Comparison of ENCODE assay signal across 8 cellular contexts in genomic region chr6:132161283-132161682, GRCh38.
DNase-seq lines count a peak whose midpoint lies in the region; ATAC-seq and TF ChIP-seq lines count a peak whose summit lies in the region.

No MANE protein-coding gene starts in this region.

- CTCF ChIA-PET in GM10248 (lab: Yijun Ruan, JAX) = interaction anchor here (0.8 to 1.0 kb wide), 2 partner anchors 54 to 236 kb away, joined by 3 read pairs; no protein-coding TSS in a partner anchor
- CTCF ChIA-PET in activated CD4-positive, alpha-beta memory T cell treated with anti-CD3 and anti-CD28 coated beads, Interleukin-2, amount 10 ng/mL, durations not matched to agents 7 days and 5 days (lab: Charles Lee) = no interaction called here

- H3K9me3 Mint-ChIP-seq in activated CD4-positive, alpha-beta memory T cell treated with anti-CD3 and anti-CD28 coated beads, Interleukin-2, amount 10 ng/mL, durations not matched to agents 7 days and 5 days = no peaks in the 10 kb centered on the region

- POLR2A ChIA-PET in GM10248 (lab: Yijun Ruan, JAX) = no interaction called here
- POLR2A ChIA-PET in activated CD4-positive, alpha-beta memory T cell treated with anti-CD3 and anti-CD28 coated beads, Interleukin-2, amount 10 ng/mL, durations not matched to agents 7 days and 5 days (lab: Charles Lee) = no interaction called here

- H3K27ac Mint-ChIP-seq in activated CD4-positive, alpha-beta memory T cell treated with anti-CD3 and anti-CD28 coated beads, Interleukin-2, amount 10 ng/mL, durations not matched to agents 7 days and 5 days = no peak overlapping the region

- no peaks in the 10 kb centered on the region for H3K4me1 Mint-ChIP-seq in activated CD4-positive, alpha-beta memory T cell treated with anti-CD3 and anti-CD28 coated beads, Interleukin-2, amount 10 ng/mL, durations not matched to agents 7 days and 5 days

- DNase-seq in GM10248 (ENCODE audit: extremely low spot score) = no peak
- peak; percentile 64 for DNase-seq in OCI-M1 (lab: John Stamatoyannopoulos, UW)
- DNase-seq in foreskin melanocyte = peak; percentile 51
- DNase-seq in renal cortical epithelial cell (ENCODE audit: low read depth) = peak; percentile 62
- DNase-seq in activated effector memory CD4-positive, alpha-beta T cell treated with Interleukin-2 at 50 U/mL for 16 hours = no peak
- DNase-seq in activated CD4-positive, alpha-beta memory T cell treated with anti-CD3 and anti-CD28 coated beads, Interleukin-2, amount 10 ng/mL, durations not matched to agents 7 days and 5 days = no peak

- H3K27me3 Mint-ChIP-seq in activated CD4-positive, alpha-beta memory T cell treated with anti-CD3 and anti-CD28 coated beads, Interleukin-2, amount 10 ng/mL, durations not matched to agents 7 days and 5 days = no peaks in the 10 kb centered on the region

- peak; percentile 57 for TF ChIP-seq CTCF in GM10248 (IDR thresholded peaks at IDR 0.05; ENCODE audit: control extremely low read depth, extremely low read depth, low read depth, missing control alignments)

- no peak for ATAC-seq in HG03521 (IDR thresholded peaks at IDR 0.05; ENCODE audit: unreplicated experiment)
- ATAC-seq in HG03108 (IDR thresholded peaks at IDR 0.05; ENCODE audit: unreplicated experiment) = no peak

- no peaks in the 10 kb centered on the region for H3K36me3 Mint-ChIP-seq in activated CD4-positive, alpha-beta memory T cell treated with anti-CD3 and anti-CD28 coated beads, Interleukin-2, amount 10 ng/mL, durations not matched to agents 7 days and 5 days (ENCODE audit: low read depth)

- H3K4me3 Mint-ChIP-seq in activated CD4-positive, alpha-beta memory T cell treated with anti-CD3 and anti-CD28 coated beads, Interleukin-2, amount 10 ng/mL, durations not matched to agents 7 days and 5 days = no peak overlapping the region

Comparison
In these comparisons a context has a peak if more than half of its experiments do, and no peak if none do; other contexts are left out.
1. DNase-seq: peak in OCI-M1 (single experiment), foreskin melanocyte (single experiment) and renal cortical epithelial cell (single experiment); none in GM10248 (single experiment), activated effector memory CD4-positive, alpha-beta T cell treated with Interleukin-2 at 50 U/mL for 16 hours (single experiment) and activated CD4-positive, alpha-beta memory T cell treated with anti-CD3 and anti-CD28 coated beads, Interleukin-2, amount 10 ng/mL, durations not matched to agents 7 days and 5 days (single experiment).